In the genomic region with DNA sequence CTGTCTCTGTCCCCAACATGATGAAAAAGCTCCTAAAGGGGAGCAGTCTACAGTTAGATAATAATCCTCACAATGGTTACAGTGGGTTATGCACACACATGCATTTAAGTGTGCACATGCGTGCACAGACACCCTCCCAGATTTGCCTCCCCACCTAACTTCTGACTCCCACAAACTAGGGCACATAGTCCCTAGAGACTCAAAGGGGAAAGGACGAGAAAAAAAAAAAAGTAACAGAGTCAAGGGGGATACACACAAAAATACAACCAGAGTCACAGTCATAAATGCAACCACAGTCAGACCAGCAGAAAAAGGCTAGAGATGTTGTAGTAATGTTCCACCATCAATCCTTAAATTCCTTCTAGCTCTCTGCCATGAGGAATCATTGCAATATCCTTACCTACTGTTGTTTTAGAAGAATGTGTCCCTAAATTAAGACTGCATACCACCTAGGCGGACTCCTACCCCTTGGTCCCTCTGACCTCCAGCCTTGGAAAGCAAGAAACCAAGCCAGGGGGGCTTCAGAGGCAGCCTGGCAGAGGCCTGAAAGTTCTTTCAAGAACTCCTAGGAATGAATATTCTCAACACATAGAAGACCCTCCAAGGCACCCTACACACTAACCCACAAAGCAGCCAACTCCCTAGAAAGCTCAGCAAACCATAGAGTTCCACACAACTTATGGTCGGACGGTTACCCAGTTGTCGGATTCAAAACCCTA, we compare ENCODE assay signal across 8 cellular contexts. TPM values are rescaled to one million over a fixed set of nuclear protein-coding genes. Genes with fewer than 3 reads are reported as not detected.
DNase-seq lines count a peak whose midpoint lies in the region; ATAC-seq, FAIRE-seq and TF ChIP-seq lines count a peak whose summit lies in the region.

No MANE protein-coding gene starts in this region.

- H3K4me1 ChIP-seq in CD4-positive, alpha-beta memory T cell (ENCODE audit: insufficient read depth, low read length), result peaks cover 53% of the 10 kb centered on the region
- peaks cover 27% of the 10 kb centered on the region for H3K4me1 ChIP-seq in Panc1 (ENCODE audit: control insufficient read depth, insufficient read depth, low read length)

- BruUV-seq in Panc1 (replicated peaks; lab: Mats Ljungman, UMichigan), result no TSS peak

- ATAC-seq in Panc1, result no peak

- no peak for FAIRE-seq in D721Med (lab: Jason Lieb, UNC)

- H3K4me1 Mint-ChIP-seq in CD4-positive, alpha-beta memory T cell, result peaks cover 36 to 65% (median 49%) of the 10 kb centered on the region in 4 donors
- H3K4me1 Mint-ChIP-seq in osteocyte (ENCODE audit: unreplicated experiment), result peaks cover 41% of the 10 kb centered on the region

- H3K4me3 ChIP-seq in CD4-positive, alpha-beta memory T cell (ENCODE audit: low read length in 2 of 2), result peak overlapping the region; percentile 80 to 99
- H3K4me3 ChIP-seq in Panc1 (ENCODE audit: low read depth in 2 of 2, low read length in 2 of 2) (peak overlapping the region; percentile 80 to 98), epithelial cell of proximal tubule (ENCODE audit: low read depth, low read length) (peak overlapping the region; percentile 96)

- POLR2A ChIA-PET in CD4-positive, alpha-beta memory T cell (lab: Charles Lee; ENCODE audit: partially characterized antibody), result interaction anchor here (1.0 to 8.6 kb wide), 11 partner anchors 10 to 323 kb away, joined by 3 to 142 read pairs (median 10); partner anchors contain the start of genes CHTOP, CREB3L4, DENND4B and GATAD2B
- POLR2A ChIA-PET in Panc1 (lab: Charles Lee), result no interaction called here

- intact Hi-C loops in CD4-positive, alpha-beta memory T cell (cut with micrococcal nuclease), result loop anchor here (5.0 kb wide), 1 partner anchor 175 kb away; no protein-coding TSS in a partner anchor
- intact Hi-C loops in Panc1 (cut with micrococcal nuclease; ENCODE audit: unreplicated experiment), result no loop called here

- H3K27me3 ChIP-seq in CD4-positive, alpha-beta memory T cell (ENCODE audit: insufficient read depth, low read length), result no peaks in the 10 kb centered on the region
- no peaks in the 10 kb centered on the region for H3K27me3 ChIP-seq in Panc1 (ENCODE audit: control insufficient read depth, insufficient read depth, low read length)

- H3K9me3 Mint-ChIP-seq in CD4-positive, alpha-beta memory T cell, result no peaks in the 10 kb centered on the region
- no peaks in the 10 kb centered on the region for H3K9me3 Mint-ChIP-seq in osteocyte (ENCODE audit: unreplicated experiment)

- TF ChIP-seq CTCF in Panc1 (IDR thresholded peaks at IDR 0.05), result no peak
- TF ChIP-seq CTCF in epithelial cell of proximal tubule (conservative IDR thresholded peaks at IDR 0.05; ENCODE audit: low read depth, low read length), result no peak
- no peak for TF ChIP-seq CTCF in osteocyte (IDR thresholded peaks at IDR 0.05)
- TF ChIP-seq CTCF in D721Med (IDR thresholded peaks at IDR 0.05; ENCODE audit: insufficient read depth, missing control alignments), result no peak

- peak overlapping the region; percentile 88 to 99 (median 97) for H3K27ac Mint-ChIP-seq in CD4-positive, alpha-beta memory T cell
- peak overlapping the region; percentile 96 for H3K27ac Mint-ChIP-seq in osteocyte (ENCODE audit: unreplicated experiment)

- in situ Hi-C loops in Panc1 (cut with HindIII; ENCODE audit: low pct_unique_long_range_greater_than_20kb, low sequenced_read_pairs), result no loop called here

- H3K27me3 Mint-ChIP-seq in CD4-positive, alpha-beta memory T cell, result no peaks in the 10 kb centered on the region
- no peaks in the 10 kb centered on the region for H3K27me3 Mint-ChIP-seq in osteocyte (ENCODE audit: unreplicated experiment)

- H3K36me3 Mint-ChIP-seq in CD4-positive, alpha-beta memory T cell, result peaks cover 16 to 42% of the 10 kb centered on the region in 2 donors
- peaks cover 18% of the 10 kb centered on the region for H3K36me3 Mint-ChIP-seq in osteocyte (ENCODE audit: unreplicated experiment)

- H3K36me3 ChIP-seq in CD4-positive, alpha-beta memory T cell (ENCODE audit: insufficient read depth, low read length), result peaks cover 23% of the 10 kb centered on the region
- peaks cover 2% of the 10 kb centered on the region; the same call in 1 of the 2 replicates for H3K36me3 ChIP-seq in Panc1 (ENCODE audit: control insufficient read depth, insufficient read depth, low read length)

- no peaks in the 10 kb centered on the region for H3K9me3 ChIP-seq in CD4-positive, alpha-beta memory T cell (ENCODE audit: control insufficient read depth in 1 of 2, low read length in 2 of 2)
- H3K9me3 ChIP-seq in Panc1 (ENCODE audit: control insufficient read depth, insufficient read depth, low read depth, low read length), result no peaks in the 10 kb centered on the region

- peak overlapping the region; percentile 97 to 99 (median 99) for H3K4me3 Mint-ChIP-seq in CD4-positive, alpha-beta memory T cell
- peak overlapping the region; percentile 96 for H3K4me3 Mint-ChIP-seq in osteocyte (ENCODE audit: unreplicated experiment)

- CTCF ChIA-PET in CD4-positive, alpha-beta memory T cell (lab: Charles Lee; ENCODE audit: partially characterized antibody), result interaction anchor here (1.3 to 4.3 kb wide), 4 partner anchors 11 to 30 kb away, joined by 3 to 31 read pairs (median 8); partner anchors contain the start of genes CREB3L4, DENND4B and RAB13
- CTCF ChIA-PET in Panc1 (lab: Charles Lee), result interaction anchor here (0.6 kb wide), 1 partner anchor 127 kb away, joined by 5 read pairs; no protein-coding TSS in a partner anchor

- DNase-seq in CD4-positive, alpha-beta memory T cell, result no peak
- DNase-seq in Panc1 (ENCODE audit: low read depth, low spot score) (no peak), epithelial cell of proximal tubule (ENCODE audit: low read depth) (no peak), osteocyte (ENCODE audit: extremely low spot score, unreplicated experiment) (no peak), D721Med (ENCODE audit: insufficient read length, low spot score) (no peak), HUDEP-2 (lab: John Stamatoyannopoulos, UW; ENCODE audit: unreplicated experiment in 76 of 76) (no peak), NCI-H1436 (lab: John Stamatoyannopoulos, UW) (no peak)
- DNase-seq in effector CD4-positive, alpha-beta T cell, result no peak

- H3K27ac ChIP-seq in CD4-positive, alpha-beta memory T cell (ENCODE audit: low read depth, low read length), result peak overlapping the region; percentile 90
- peak overlapping the region; percentile 86 for H3K27ac ChIP-seq in Panc1 (ENCODE audit: low read length)

RNA-seq across cellular contexts. Expression of gene CRTC2, which starts 1.3 kb away (rescaled TPM):
- 100 to 1,000 TPM; 112 to 113 TPM for total RNA-seq in CD4-positive, alpha-beta memory T cell
- polyA plus RNA-seq in CD4-positive, alpha-beta memory T cell, result 10 to 100 TPM; 12.3 to 54.3 TPM
- total RNA-seq in Panc1 (2021; ENCODE audit: unreplicated experiment) (39.3 TPM), epithelial cell of proximal tubule (20.2 and 24.6 TPM in 2 replicates), osteocyte (29.4 and 41.9 TPM in 2 replicates)
- 47.6 TPM for polyA plus RNA-seq in Panc1 (2012; ENCODE audit: insufficient read length)

RNA-seq across cellular contexts. Expression of gene SLC39A1, which starts 6.2 kb away (rescaled TPM):
- total RNA-seq in CD4-positive, alpha-beta memory T cell, result 10 to 100 TPM; 21.6 to 21.9 TPM
- polyA plus RNA-seq in CD4-positive, alpha-beta memory T cell, result 10 to 100 TPM; 36.3 to 47.3 TPM
- 158 TPM for total RNA-seq in Panc1 (2021; ENCODE audit: unreplicated experiment)
- polyA plus RNA-seq in Panc1 (2012; ENCODE audit: insufficient read length), result 185 TPM
- total RNA-seq in epithelial cell of proximal tubule, result 107 and 145 TPM in 2 replicates
- total RNA-seq in osteocyte, result 93.2 and 95.3 TPM in 2 replicates

RNA-seq across cellular contexts. Expression of gene CREB3L4, which starts 10.5 kb away (rescaled TPM):
- total RNA-seq in CD4-positive, alpha-beta memory T cell, result 1 to 10 TPM; 7.4 to 9.8 TPM
- polyA plus RNA-seq in CD4-positive, alpha-beta memory T cell, result 1 to 10 TPM; 1.2 to 5.2 TPM
- total RNA-seq in Panc1 (2021; ENCODE audit: unreplicated experiment) (12.3 TPM), epithelial cell of proximal tubule (10.7 and 15.3 TPM in 2 replicates), osteocyte (9.3 and 11.1 TPM in 2 replicates)
- 14.8 TPM for polyA plus RNA-seq in Panc1 (2012; ENCODE audit: insufficient read length)

RNA-seq across cellular contexts. Expression of gene DENND4B, which starts 10.6 kb away (rescaled TPM):
- 100 to 1,000 TPM; 211 to 216 TPM for total RNA-seq in CD4-positive, alpha-beta memory T cell
- polyA plus RNA-seq in CD4-positive, alpha-beta memory T cell, result 10 to 100 TPM in 1 of 2 donors, 1 to 10 TPM in 1; 6.9 to 34.0 TPM
- total RNA-seq in Panc1 (2021; ENCODE audit: unreplicated experiment), result 56.2 TPM
- 57.3 TPM for polyA plus RNA-seq in Panc1 (2012; ENCODE audit: insufficient read length)
- 19.1 and 42.5 TPM in 2 replicates for total RNA-seq in epithelial cell of proximal tubule
- total RNA-seq in osteocyte, result 48.0 and 53.1 TPM in 2 replicates

RNA-seq across cellular contexts. Expression of gene JTB, which starts 20.3 kb away (rescaled TPM):
- 100 to 1,000 TPM; 121 to 130 TPM for total RNA-seq in CD4-positive, alpha-beta memory T cell
- 100 to 1,000 TPM; 283 to 445 TPM for polyA plus RNA-seq in CD4-positive, alpha-beta memory T cell
- total RNA-seq in Panc1 (2021; ENCODE audit: unreplicated experiment) (134 TPM), epithelial cell of proximal tubule (170 and 314 TPM in 2 replicates), osteocyte (138 and 143 TPM in 2 replicates)
- polyA plus RNA-seq in Panc1 (2012; ENCODE audit: insufficient read length), result 132 TPM
